9 cellular contexts compared by ENCODE assay signal in genomic region chr1:53061859-53062714, GRCh38. TPM values are rescaled to one million over a fixed set of nuclear protein-coding genes. Genes with fewer than 3 reads are reported as not detected.
A peak's percentile ranks its signal among the peaks of the same experiment; 100 is the strongest.
DNase-seq lines count a peak whose midpoint lies in the region; ATAC-seq, FAIRE-seq and TF ChIP-seq lines count a peak whose summit lies in the region.
"Had no signal": no experiment of that assay in that cellular context is flagged by ENCODE, and none has a peak within 500 bp of the region (broad histone marks: within the 10 kb centered on the region; RNA-seq: fewer than 3 reads in every experiment).

TSS of gene PODN (plus strand) at chr1:53062213. CDS start at chr1:53069856, 7,643 bp downstream.

- no peak for FAIRE-seq in HTR-8/SVneo (lab: Jason Lieb, UNC)

- H3K79me2 ChIP-seq in neural cell (replicated peaks; ENCODE audit: insufficient read depth, low read length), result no peaks in the 10 kb centered on the region

- H3K27ac ChIP-seq in CD8-positive, alpha-beta T cell (ENCODE audit: low read depth, low read length), result no peak within 1 kb of the TSS
- H3K27ac ChIP-seq in RWPE2 (ENCODE audit: poor library complexity, severe bottlenecking), result no peak within 1 kb of the TSS
- no peak within 1 kb of the TSS for H3K27ac ChIP-seq in neural cell (ENCODE audit: low read length)

- H3K27ac Mint-ChIP-seq in CD8-positive, alpha-beta T cell, result no peak within 1 kb of the TSS

- H3K9me2 ChIP-seq in neural cell (ENCODE audit: insufficient read depth, low read length), result no peaks in the 10 kb centered on the region

- CTCF ChIA-PET in CD8-positive, alpha-beta T cell (lab: Charles Lee), result no interaction called here

- H4K20me1 ChIP-seq in neural cell (ENCODE audit: insufficient read depth), result no peaks in the 10 kb centered on the region

- H3F3A ChIP-seq in neural cell (ENCODE audit: insufficient read depth, low read length, poor library complexity, severe bottlenecking), result no peaks in the 10 kb centered on the region

- H3K36me3 ChIP-seq in CD8-positive, alpha-beta T cell (ENCODE audit: insufficient read depth, low read length), result no peaks in the 10 kb centered on the region
- no peaks in the 10 kb centered on the region for H3K36me3 ChIP-seq in RWPE2 (ENCODE audit: low read depth)
- no peaks in the 10 kb centered on the region for H3K36me3 ChIP-seq in neural cell (ENCODE audit: insufficient read depth, low read length)

- peak within 1 kb of the TSS; percentile 20 for H3K9ac ChIP-seq in neural cell (ENCODE audit: low read length)

- no peak within 1 kb of the TSS for H2AFZ ChIP-seq in neural cell (ENCODE audit: low read depth, low read length)

- intact Hi-C loops in CD8-positive, alpha-beta T cell (cut with DNase I, micrococcal nuclease), result no loop called here

- H3K4me3 Mint-ChIP-seq in CD8-positive, alpha-beta T cell, result peak within 1 kb of the TSS; percentile 65

- peak within 1 kb of the TSS; percentile 37 for H3K4me3 ChIP-seq in CD8-positive, alpha-beta T cell (ENCODE audit: low read depth, low read length)
- peak within 1 kb of the TSS; percentile 19 for H3K4me3 ChIP-seq in RWPE2 (ENCODE audit: severe bottlenecking)
- H3K4me3 ChIP-seq in fibroblast of pulmonary artery (replicated peaks; ENCODE audit: low read depth, low read length), result peak within 1 kb of the TSS; percentile 64
- peak within 1 kb of the TSS; percentile 63 for H3K4me3 ChIP-seq in neural cell (ENCODE audit: low read length)

- H3K9me3 ChIP-seq in CD8-positive, alpha-beta T cell (ENCODE audit: low read length), result no peaks in the 10 kb centered on the region
- H3K9me3 ChIP-seq in RWPE2 (ENCODE audit: severe bottlenecking) (no peaks in the 10 kb centered on the region), neural cell (ENCODE audit: low read length) (no peaks in the 10 kb centered on the region)

- H3K27me3 Mint-ChIP-seq in CD8-positive, alpha-beta T cell (ENCODE audit: low read depth), result peaks cover 29% of the 10 kb centered on the region

- H3K4me2 ChIP-seq in neural cell (ENCODE audit: low read length), result no peak within 1 kb of the TSS

- no peak for TF ChIP-seq EP300 in neural cell (conservative IDR thresholded peaks at IDR 0.05; ENCODE audit: poor library complexity, severe bottlenecking)

- ATAC-seq in CD8-positive, alpha-beta T cell, result peak; percentile 29
- ATAC-seq in RWPE2 (ENCODE audit: low read depth) (peak; percentile 48), GM21360 (IDR thresholded peaks at IDR 0.05; ENCODE audit: unreplicated experiment) (no peak)
- ATAC-seq: HCT116 had no signal

- H3K9me3 Mint-ChIP-seq in CD8-positive, alpha-beta T cell, result no peaks in the 10 kb centered on the region

- peaks cover 9% of the 10 kb centered on the region for H3K4me1 ChIP-seq in CD8-positive, alpha-beta T cell (ENCODE audit: insufficient read depth, low read length)
- H3K4me1 ChIP-seq in RWPE2 (ENCODE audit: insufficient read depth, poor library complexity, severe bottlenecking), result no peaks in the 10 kb centered on the region

- TF ChIP-seq CTCF in CD8-positive, alpha-beta T cell (IDR thresholded peaks at IDR 0.05), result no peak
- TF ChIP-seq CTCF in RWPE2 (IDR thresholded peaks at IDR 0.05; ENCODE audit: poor library complexity, severe bottlenecking) (no peak), fibroblast of pulmonary artery (IDR thresholded peaks at IDR 0.05; ENCODE audit: low read length, missing control alignments) (no peak), neural cell (IDR thresholded peaks at IDR 0.05; ENCODE audit: poor library complexity, severe bottlenecking) (no peak)

- no peak for TF ChIP-seq RAD21 in neural cell (conservative IDR thresholded peaks at IDR 0.05)

- POLR2A ChIA-PET in CD8-positive, alpha-beta T cell (lab: Charles Lee), result no interaction called here

- H3K4me1 Mint-ChIP-seq in CD8-positive, alpha-beta T cell (ENCODE audit: low read depth), result peaks cover 12% of the 10 kb centered on the region

- peak in 1 of 7 experiments; percentile 46 for DNase-seq in CD8-positive, alpha-beta T cell
- DNase-seq in RWPE2 (ENCODE audit: low spot score) (no peak), fibroblast of pulmonary artery (ENCODE audit: low read depth) (peak; percentile 38), HTR-8/SVneo (ENCODE audit: insufficient read length, low spot score) (no peak), NCI-H2081 (lab: John Stamatoyannopoulos, UW) (no peak), DMS153 (lab: John Stamatoyannopoulos, UW) (no peak)

- H3K36me3 Mint-ChIP-seq in CD8-positive, alpha-beta T cell, result no peaks in the 10 kb centered on the region

- H3K27me3 ChIP-seq in CD8-positive, alpha-beta T cell (ENCODE audit: insufficient read depth, low read length), result peaks cover 15% of the 10 kb centered on the region
- H3K27me3 ChIP-seq in RWPE2 (ENCODE audit: insufficient read depth, poor library complexity, severe bottlenecking) (peaks cover 49% of the 10 kb centered on the region), neural cell (ENCODE audit: insufficient read depth, low read depth, low read length) (peaks cover 59% of the 10 kb centered on the region)

TF ChIP-seq in neural cell, 6 proteins besides CTCF, POLR2A, EP300 and RAD21:
- TF ChIP-seq, protein P1, sequence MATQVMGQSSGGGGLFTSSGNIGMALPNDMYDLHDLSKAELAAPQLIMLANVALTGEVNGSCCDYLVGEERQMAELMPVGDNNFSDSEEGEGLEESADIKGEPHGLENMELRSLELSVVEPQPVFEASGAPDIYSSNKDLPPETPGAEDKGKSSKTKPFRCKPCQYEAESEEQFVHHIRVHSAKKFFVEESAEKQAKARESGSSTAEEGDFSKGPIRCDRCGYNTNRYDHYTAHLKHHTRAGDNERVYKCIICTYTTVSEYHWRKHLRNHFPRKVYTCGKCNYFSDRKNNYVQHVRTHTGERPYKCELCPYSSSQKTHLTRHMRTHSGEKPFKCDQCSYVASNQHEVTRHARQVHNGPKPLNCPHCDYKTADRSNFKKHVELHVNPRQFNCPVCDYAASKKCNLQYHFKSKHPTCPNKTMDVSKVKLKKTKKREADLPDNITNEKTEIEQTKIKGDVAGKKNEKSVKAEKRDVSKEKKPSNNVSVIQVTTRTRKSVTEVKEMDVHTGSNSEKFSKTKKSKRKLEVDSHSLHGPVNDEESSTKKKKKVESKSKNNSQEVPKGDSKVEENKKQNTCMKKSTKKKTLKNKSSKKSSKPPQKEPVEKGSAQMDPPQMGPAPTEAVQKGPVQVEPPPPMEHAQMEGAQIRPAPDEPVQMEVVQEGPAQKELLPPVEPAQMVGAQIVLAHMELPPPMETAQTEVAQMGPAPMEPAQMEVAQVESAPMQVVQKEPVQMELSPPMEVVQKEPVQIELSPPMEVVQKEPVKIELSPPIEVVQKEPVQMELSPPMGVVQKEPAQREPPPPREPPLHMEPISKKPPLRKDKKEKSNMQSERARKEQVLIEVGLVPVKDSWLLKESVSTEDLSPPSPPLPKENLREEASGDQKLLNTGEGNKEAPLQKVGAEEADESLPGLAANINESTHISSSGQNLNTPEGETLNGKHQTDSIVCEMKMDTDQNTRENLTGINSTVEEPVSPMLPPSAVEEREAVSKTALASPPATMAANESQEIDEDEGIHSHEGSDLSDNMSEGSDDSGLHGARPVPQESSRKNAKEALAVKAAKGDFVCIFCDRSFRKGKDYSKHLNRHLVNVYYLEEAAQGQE (IDR thresholded peaks at IDR 0.05; ENCODE audit: borderline replicate concordance), result no peak
- no peak for TF ChIP-seq SMC3 (conservative IDR thresholded peaks at IDR 0.05; ENCODE audit: poor library complexity)
- TF ChIP-seq EZH2 (IDR thresholded peaks at IDR 0.05; ENCODE audit: borderline replicate concordance, insufficient read depth, low read length, poor library complexity, severe bottlenecking), result no peak
- TF ChIP-seq TAF1 (IDR thresholded peaks at IDR 0.05; ENCODE audit: low read depth), result no peak
- no peak for TF ChIP-seq POLR2AphosphoS5 (IDR thresholded peaks at IDR 0.05)
- TF ChIP-seq MXI1 (conservative IDR thresholded peaks at IDR 0.05; ENCODE audit: poor library complexity, severe bottlenecking), result no peak

RNA-seq across cellular contexts. Expression of gene PODN, which starts in this region (rescaled TPM):
- not detected for total RNA-seq in CD8-positive, alpha-beta T cell
- 0.07 and 0.20 TPM in 2 replicates for polyA plus RNA-seq in neural cell
- polyA minus RNA-seq in neural cell, result not detected in 2 replicates

Comparison
In these comparisons a context has a peak if more than half of its experiments do, and no peak if none do; other contexts are left out.
1. Peak in ATAC-seq and H3K4me3 ChIP-seq in CD8-positive, alpha-beta T cell; RNA of the gene not detected or under 1 TPM.